1 cellular context compared by ENCODE assay signal in the genomic region with DNA sequence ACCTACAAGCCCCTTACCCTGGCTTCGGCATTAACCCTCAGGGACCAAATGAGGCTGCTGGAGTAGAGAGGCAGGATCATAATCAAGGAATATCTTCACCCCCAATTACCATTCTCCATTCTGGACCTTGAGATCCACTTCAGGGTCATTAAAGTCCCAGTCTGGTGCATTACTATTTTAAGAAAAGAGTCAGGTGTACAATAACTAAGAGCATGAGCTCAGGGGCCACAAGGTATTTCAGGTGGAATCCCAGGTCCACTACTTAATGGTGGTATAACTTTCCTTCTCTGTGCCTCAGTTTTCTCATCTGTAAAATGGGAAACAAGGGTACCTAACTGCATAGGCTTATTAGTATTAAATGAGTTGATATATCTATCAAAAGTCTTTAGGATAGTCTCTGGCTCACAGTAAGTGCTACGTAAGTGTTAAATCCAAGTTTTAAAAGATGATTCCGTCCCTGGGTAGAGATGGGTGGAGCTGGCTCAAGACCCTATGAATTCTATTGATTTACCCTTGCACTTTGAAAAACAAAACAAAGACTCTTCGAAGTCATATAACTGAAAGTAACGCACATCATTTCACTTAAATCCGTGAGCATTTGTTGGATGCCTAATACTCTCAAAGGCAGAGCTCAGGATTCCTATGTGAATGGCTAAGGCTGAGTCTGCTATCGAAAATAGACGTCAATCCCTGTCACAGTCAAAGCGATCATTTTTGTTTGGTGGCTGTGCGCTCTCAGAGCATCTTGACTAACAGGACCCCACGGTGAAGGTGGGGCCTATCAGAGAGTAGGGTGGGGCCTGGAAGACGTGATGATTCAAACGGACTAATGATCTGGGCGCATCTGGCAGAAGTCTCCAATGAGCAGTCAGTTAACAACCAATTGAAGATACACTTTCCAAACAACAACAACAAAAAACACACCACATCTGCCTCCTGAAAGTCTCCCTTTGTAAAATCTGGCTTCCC.
A peak's percentile ranks its signal among the peaks of the same experiment; 100 is the strongest.
TF ChIP-seq lines count a peak whose summit lies in the region.

No MANE protein-coding gene starts in this region.

TF ChIP-seq in K562, 482 proteins besides CTCF, POLR2A, EP300 and RAD21 (continued from another document and continues in another):
- TF ChIP-seq DLX4 (CRISPR knock-in tag; IDR thresholded peaks at IDR 0.05): no peak
- no peak for TF ChIP-seq CREB3L1 (IDR thresholded peaks at IDR 0.05; ENCODE audit: borderline replicate concordance, low read depth)
- peak; percentile 43; the same call in 1 of the 2 replicates for TF ChIP-seq ZNF24 (IDR thresholded peaks at IDR 0.05)
- TF ChIP-seq, protein P1, sequence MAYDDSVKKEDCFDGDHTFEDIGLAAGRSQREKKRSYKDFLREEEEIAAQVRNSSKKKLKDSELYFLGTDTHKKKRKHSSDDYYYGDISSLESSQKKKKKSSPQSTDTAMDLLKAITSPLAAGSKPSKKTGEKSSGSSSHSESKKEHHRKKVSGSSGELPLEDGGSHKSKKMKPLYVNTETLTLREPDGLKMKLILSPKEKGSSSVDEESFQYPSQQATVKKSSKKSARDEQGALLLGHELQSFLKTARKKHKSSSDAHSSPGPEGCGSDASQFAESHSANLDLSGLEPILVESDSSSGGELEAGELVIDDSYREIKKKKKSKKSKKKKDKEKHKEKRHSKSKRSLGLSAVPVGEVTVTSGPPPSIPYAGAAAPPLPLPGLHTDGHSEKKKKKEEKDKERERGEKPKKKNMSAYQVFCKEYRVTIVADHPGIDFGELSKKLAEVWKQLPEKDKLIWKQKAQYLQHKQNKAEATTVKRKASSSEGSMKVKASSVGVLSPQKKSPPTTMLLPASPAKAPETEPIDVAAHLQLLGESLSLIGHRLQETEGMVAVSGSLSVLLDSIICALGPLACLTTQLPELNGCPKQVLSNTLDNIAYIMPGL (CRISPR knock-in tag; IDR thresholded peaks at IDR 0.05): no peak
- TF ChIP-seq NFRKB (IDR thresholded peaks at IDR 0.05; ENCODE audit: low read depth): no peak
- peak; percentile 94 for TF ChIP-seq HDGF (IDR thresholded peaks at IDR 0.05)
- TF ChIP-seq, protein P2, sequence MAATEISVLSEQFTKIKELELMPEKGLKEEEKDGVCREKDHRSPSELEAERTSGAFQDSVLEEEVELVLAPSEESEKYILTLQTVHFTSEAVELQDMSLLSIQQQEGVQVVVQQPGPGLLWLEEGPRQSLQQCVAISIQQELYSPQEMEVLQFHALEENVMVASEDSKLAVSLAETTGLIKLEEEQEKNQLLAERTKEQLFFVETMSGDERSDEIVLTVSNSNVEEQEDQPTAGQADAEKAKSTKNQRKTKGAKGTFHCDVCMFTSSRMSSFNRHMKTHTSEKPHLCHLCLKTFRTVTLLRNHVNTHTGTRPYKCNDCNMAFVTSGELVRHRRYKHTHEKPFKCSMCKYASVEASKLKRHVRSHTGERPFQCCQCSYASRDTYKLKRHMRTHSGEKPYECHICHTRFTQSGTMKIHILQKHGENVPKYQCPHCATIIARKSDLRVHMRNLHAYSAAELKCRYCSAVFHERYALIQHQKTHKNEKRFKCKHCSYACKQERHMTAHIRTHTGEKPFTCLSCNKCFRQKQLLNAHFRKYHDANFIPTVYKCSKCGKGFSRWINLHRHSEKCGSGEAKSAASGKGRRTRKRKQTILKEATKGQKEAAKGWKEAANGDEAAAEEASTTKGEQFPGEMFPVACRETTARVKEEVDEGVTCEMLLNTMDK (IDR thresholded peaks at IDR 0.05; ENCODE audit: borderline replicate concordance, insufficient read depth, low read depth, low read length, poor library complexity, severe bottlenecking): no peak
- peak; percentile 33 for TF ChIP-seq NCOA4 (IDR thresholded peaks at IDR 0.05; ENCODE audit: partially characterized antibody)
- TF ChIP-seq ZBTB49 (CRISPR knock-in tag; IDR thresholded peaks at IDR 0.05; ENCODE audit: borderline replicate concordance): no peak
- TF ChIP-seq GTF2A2 (tag; IDR thresholded peaks at IDR 0.05): peak; percentile 73; the same call in 1 of the 2 replicates
- TF ChIP-seq, protein P3, sequence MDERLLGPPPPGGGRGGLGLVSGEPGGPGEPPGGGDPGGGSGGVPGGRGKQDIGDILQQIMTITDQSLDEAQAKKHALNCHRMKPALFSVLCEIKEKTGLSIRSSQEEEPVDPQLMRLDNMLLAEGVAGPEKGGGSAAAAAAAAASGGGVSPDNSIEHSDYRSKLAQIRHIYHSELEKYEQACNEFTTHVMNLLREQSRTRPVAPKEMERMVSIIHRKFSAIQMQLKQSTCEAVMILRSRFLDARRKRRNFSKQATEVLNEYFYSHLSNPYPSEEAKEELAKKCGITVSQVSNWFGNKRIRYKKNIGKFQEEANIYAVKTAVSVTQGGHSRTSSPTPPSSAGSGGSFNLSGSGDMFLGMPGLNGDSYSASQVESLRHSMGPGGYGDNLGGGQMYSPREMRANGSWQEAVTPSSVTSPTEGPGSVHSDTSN (CRISPR knock-in tag; IDR thresholded peaks at IDR 0.05; ENCODE audit: low read depth): no peak
- TF ChIP-seq, protein P3 (tag; conservative IDR thresholded peaks at IDR 0.05; ENCODE audit: low read depth): no peak
- TF ChIP-seq, protein P4, sequence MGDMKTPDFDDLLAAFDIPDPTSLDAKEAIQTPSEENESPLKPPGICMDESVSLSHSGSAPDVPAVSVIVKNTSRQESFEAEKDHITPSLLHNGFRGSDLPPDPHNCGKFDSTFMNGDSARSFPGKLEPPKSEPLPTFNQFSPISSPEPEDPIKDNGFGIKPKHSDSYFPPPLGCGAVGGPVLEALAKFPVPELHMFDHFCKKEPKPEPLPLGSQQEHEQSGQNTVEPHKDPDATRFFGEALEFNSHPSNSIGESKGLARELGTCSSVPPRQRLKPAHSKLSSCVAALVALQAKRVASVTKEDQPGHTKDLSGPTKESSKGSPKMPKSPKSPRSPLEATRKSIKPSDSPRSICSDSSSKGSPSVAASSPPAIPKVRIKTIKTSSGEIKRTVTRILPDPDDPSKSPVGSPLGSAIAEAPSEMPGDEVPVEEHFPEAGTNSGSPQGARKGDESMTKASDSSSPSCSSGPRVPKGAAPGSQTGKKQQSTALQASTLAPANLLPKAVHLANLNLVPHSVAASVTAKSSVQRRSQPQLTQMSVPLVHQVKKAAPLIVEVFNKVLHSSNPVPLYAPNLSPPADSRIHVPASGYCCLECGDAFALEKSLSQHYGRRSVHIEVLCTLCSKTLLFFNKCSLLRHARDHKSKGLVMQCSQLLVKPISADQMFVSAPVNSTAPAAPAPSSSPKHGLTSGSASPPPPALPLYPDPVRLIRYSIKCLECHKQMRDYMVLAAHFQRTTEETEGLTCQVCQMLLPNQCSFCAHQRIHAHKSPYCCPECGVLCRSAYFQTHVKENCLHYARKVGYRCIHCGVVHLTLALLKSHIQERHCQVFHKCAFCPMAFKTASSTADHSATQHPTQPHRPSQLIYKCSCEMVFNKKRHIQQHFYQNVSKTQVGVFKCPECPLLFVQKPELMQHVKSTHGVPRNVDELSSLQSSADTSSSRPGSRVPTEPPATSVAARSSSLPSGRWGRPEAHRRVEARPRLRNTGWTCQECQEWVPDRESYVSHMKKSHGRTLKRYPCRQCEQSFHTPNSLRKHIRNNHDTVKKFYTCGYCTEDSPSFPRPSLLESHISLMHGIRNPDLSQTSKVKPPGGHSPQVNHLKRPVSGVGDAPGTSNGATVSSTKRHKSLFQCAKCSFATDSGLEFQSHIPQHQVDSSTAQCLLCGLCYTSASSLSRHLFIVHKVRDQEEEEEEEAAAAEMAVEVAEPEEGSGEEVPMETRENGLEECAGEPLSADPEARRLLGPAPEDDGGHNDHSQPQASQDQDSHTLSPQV (IDR thresholded peaks at IDR 0.05): peak; percentile 45; the same call in 1 of the 2 replicates
- TF ChIP-seq MAX (CRISPR knock-in tag; IDR thresholded peaks at IDR 0.05): no peak
- TF ChIP-seq GATAD2B (IDR thresholded peaks at IDR 0.05; ENCODE audit: borderline replicate concordance): peak; percentile 77; the same call in 1 of the 2 replicates
- no peak for TF ChIP-seq EGR1 (conservative IDR thresholded peaks at IDR 0.05)
- TF ChIP-seq, protein P5, sequence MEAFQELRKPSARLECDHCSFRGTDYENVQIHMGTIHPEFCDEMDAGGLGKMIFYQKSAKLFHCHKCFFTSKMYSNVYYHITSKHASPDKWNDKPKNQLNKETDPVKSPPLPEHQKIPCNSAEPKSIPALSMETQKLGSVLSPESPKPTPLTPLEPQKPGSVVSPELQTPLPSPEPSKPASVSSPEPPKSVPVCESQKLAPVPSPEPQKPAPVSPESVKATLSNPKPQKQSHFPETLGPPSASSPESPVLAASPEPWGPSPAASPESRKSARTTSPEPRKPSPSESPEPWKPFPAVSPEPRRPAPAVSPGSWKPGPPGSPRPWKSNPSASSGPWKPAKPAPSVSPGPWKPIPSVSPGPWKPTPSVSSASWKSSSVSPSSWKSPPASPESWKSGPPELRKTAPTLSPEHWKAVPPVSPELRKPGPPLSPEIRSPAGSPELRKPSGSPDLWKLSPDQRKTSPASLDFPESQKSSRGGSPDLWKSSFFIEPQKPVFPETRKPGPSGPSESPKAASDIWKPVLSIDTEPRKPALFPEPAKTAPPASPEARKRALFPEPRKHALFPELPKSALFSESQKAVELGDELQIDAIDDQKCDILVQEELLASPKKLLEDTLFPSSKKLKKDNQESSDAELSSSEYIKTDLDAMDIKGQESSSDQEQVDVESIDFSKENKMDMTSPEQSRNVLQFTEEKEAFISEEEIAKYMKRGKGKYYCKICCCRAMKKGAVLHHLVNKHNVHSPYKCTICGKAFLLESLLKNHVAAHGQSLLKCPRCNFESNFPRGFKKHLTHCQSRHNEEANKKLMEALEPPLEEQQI (IDR thresholded peaks at IDR 0.05): peak; percentile 67
- no peak for TF ChIP-seq ZNF408 (CRISPR knock-in tag; IDR thresholded peaks at IDR 0.05; ENCODE audit: low read depth)
- TF ChIP-seq, protein P6, sequence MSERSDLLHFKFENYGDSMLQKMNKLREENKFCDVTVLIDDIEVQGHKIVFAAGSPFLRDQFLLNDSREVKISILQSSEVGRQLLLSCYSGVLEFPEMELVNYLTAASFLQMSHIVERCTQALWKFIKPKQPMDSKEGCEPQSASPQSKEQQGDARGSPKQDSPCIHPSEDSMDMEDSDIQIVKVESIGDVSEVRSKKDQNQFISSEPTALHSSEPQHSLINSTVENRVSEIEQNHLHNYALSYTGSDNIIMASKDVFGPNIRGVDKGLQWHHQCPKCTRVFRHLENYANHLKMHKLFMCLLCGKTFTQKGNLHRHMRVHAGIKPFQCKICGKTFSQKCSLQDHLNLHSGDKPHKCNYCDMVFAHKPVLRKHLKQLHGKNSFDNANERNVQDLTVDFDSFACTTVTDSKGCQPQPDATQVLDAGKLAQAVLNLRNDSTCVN (CRISPR knock-in tag; IDR thresholded peaks at IDR 0.05): no peak
- TF ChIP-seq ZHX1 (conservative IDR thresholded peaks at IDR 0.05; ENCODE audit: low read length): no peak
- TF ChIP-seq LEF1 (IDR thresholded peaks at IDR 0.05): no peak; the same call in 1 of the 2 replicates
